Comparison of ENCODE assay signal across 14 cellular contexts in genomic region chr12:2390850-2391390, GRCh38.
DNase-seq lines count a peak whose midpoint lies in the region; ATAC-seq and TF ChIP-seq lines count a peak whose summit lies in the region.
"Had no signal": no experiment of that assay in that cellular context is flagged by ENCODE, and none has a peak within 500 bp of the region (broad histone marks: within the 10 kb centered on the region; RNA-seq: fewer than 3 reads in every experiment).

No MANE protein-coding gene starts in this region.

- H3K4me3 ChIP-seq in coronary artery, result no peak overlapping the region
- H3K4me3 ChIP-seq in neural progenitor cell, result no peak overlapping the region

- H3K4me1 ChIP-seq in neural progenitor cell, result no peaks in the 10 kb centered on the region
- H3K4me1 ChIP-seq: BE2C had no signal

- no peaks in the 10 kb centered on the region for H4K20me1 ChIP-seq in neural progenitor cell (ENCODE audit: low read depth)

- peak overlapping the region; percentile 28 for H3K4me3 Mint-ChIP-seq in T-helper 17 cell
- H3K4me3 Mint-ChIP-seq in neural progenitor cell, result no peak overlapping the region
- no peak overlapping the region for H3K4me3 Mint-ChIP-seq in Calu3 (ENCODE audit: low read depth, unreplicated experiment)
- H3K4me3 Mint-ChIP-seq: CD4-positive, alpha-beta memory T cell; IgD-negative memory B cell had no signal

- no peaks in the 10 kb centered on the region for H3F3A ChIP-seq in neural progenitor cell (ENCODE audit: low read depth)

- H3K4me2 ChIP-seq in neural progenitor cell, result no peak overlapping the region

- H3K9me3 ChIP-seq in T-helper 17 cell (ENCODE audit: control insufficient read depth, low read length, poor library complexity, severe bottlenecking) (no peaks in the 10 kb centered on the region), neural progenitor cell (ENCODE audit: low read depth) (no peaks in the 10 kb centered on the region)
- H3K9me3 ChIP-seq: BE2C had no signal

- H3K9me3 Mint-ChIP-seq in neural progenitor cell (no peaks in the 10 kb centered on the region), Calu3 (ENCODE audit: low read depth, unreplicated experiment) (no peaks in the 10 kb centered on the region)
- H3K9me3 Mint-ChIP-seq: CD4-positive, alpha-beta memory T cell had no signal

- TF ChIP-seq CTCF in coronary artery (IDR thresholded peaks at IDR 0.05), result no peak
- no peak for TF ChIP-seq CTCF in neural progenitor cell (IDR thresholded peaks at IDR 0.05)
- no peak for TF ChIP-seq CTCF in GM10266 (IDR thresholded peaks at IDR 0.05; ENCODE audit: control insufficient read depth, insufficient read depth, low read depth, missing control alignments)
- no peak for TF ChIP-seq CTCF in Calu3 (IDR thresholded peaks at IDR 0.05; ENCODE audit: unreplicated experiment)

- H3K27ac ChIP-seq in coronary artery, result no peak overlapping the region
- no peak overlapping the region for H3K27ac ChIP-seq in neural progenitor cell
- H3K27ac ChIP-seq: C4-2B had no signal

- H3K36me3 ChIP-seq in neural progenitor cell, result no peaks in the 10 kb centered on the region
- H3K36me3 ChIP-seq: BE2C had no signal

- no peaks in the 10 kb centered on the region for H3K79me2 ChIP-seq in neural progenitor cell (ENCODE audit: low read depth)

- H3K36me3 Mint-ChIP-seq in T-helper 17 cell (ENCODE audit: low read depth) (peaks cover 2% of the 10 kb centered on the region), neural progenitor cell (no peaks in the 10 kb centered on the region), Calu3 (ENCODE audit: insufficient read depth, unreplicated experiment) (no peaks in the 10 kb centered on the region)
- H3K36me3 Mint-ChIP-seq: CD4-positive, alpha-beta memory T cell; IgD-negative memory B cell had no signal

- H3K27ac Mint-ChIP-seq in T-helper 17 cell, result no peak overlapping the region
- peak overlapping the region; percentile 0 for H3K27ac Mint-ChIP-seq in neural progenitor cell
- H3K27ac Mint-ChIP-seq in Calu3 (ENCODE audit: unreplicated experiment), result no peak overlapping the region
- H3K27ac Mint-ChIP-seq: CD4-positive, alpha-beta memory T cell had no signal

- H2AFZ ChIP-seq in neural progenitor cell (replicated peaks), result no peak overlapping the region

- H3K27me3 Mint-ChIP-seq in T-helper 17 cell, result peaks cover 23% of the 10 kb centered on the region
- peaks cover 9% of the 10 kb centered on the region for H3K27me3 Mint-ChIP-seq in neural progenitor cell (ENCODE audit: insufficient read depth, low read depth)
- no peaks in the 10 kb centered on the region for H3K27me3 Mint-ChIP-seq in Calu3 (ENCODE audit: unreplicated experiment)
- H3K27me3 Mint-ChIP-seq: CD4-positive, alpha-beta memory T cell had no signal

- H3K4me1 Mint-ChIP-seq in T-helper 17 cell (no peaks in the 10 kb centered on the region), neural progenitor cell (peaks cover 7% of the 10 kb centered on the region), Calu3 (ENCODE audit: low read depth, unreplicated experiment) (no peaks in the 10 kb centered on the region)
- H3K4me1 Mint-ChIP-seq: CD4-positive, alpha-beta memory T cell; IgD-negative memory B cell had no signal

- H3K9ac ChIP-seq in neural progenitor cell, result no peak overlapping the region

- DNase-seq in T-helper 17 cell (no peak), coronary artery (ENCODE audit: low spot score) (peak; percentile 46), mesenteric fat pad (ENCODE audit: low spot score) (peak; percentile 45), neural progenitor cell (ENCODE audit: low spot score) (no peak), GM10266 (ENCODE audit: extremely low spot score) (no peak), Calu3 (no peak)
- DNase-seq: BE2C; CD4-positive, alpha-beta memory T cell; DMS153; DMS79 treated with DMSO at 0.1 percent for 48 hours; EL had no signal

- no peaks in the 10 kb centered on the region for H3K27me3 ChIP-seq in neural progenitor cell

- intact Hi-C loops in Calu3 (cut with micrococcal nuclease; ENCODE audit: unreplicated experiment), result no loop called here

- CTCF ChIA-PET in Calu3 (lab: Charles Lee), result no interaction called here

- no TSS peak for BruUV-seq in Calu3 (replicated peaks; lab: Mats Ljungman, UMichigan)

- ATAC-seq in T-helper 17 cell, result no peak
- ATAC-seq in HG02678 (IDR thresholded peaks at IDR 0.05; ENCODE audit: unreplicated experiment), result no peak

Comparison
In these comparisons a context has a peak if more than half of its experiments do, and no peak if none do; other contexts are left out.
1. DNase-seq: peak in coronary artery (single experiment) and mesenteric fat pad (single experiment); none in T-helper 17 cell (0 of 3), neural progenitor cell (single experiment), GM10266 (single experiment) and Calu3 (single experiment).